In the genomic region with DNA sequence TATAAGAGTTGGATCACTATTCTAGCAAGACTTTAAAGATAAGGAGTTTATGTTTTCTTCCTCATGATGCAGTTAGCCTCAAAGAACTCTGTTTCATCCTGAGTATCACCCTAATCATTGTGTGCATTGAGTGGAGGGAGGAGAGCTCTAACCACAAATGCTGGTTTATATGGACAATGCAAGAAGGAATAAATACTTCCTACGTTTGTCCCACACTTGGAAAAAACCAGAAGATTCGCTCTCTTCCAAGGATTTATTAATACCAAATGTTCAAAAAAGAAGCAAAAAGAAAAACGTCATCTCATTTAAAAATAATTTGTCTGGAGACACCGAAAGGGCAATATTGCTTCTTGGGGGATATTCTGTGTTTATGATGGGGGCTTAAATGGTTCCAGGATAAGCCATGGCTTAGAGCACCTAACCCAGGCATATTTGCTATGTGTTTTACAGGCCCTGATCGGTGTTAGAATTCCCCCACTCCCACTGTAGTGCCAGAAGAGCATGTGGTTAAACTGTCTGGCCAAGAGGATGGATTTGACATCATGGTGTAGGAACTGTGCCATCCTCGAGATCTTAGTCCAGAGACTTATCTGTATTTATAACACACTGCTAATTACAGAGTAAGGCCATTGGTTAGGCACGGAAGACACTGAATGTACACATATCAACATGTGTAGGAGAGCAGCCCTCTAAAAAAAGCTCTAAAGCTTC, we compare ENCODE assay signal across 28 cellular contexts.
DNase-seq lines count a peak whose midpoint lies in the region; ATAC-seq and TF ChIP-seq lines count a peak whose summit lies in the region.
"Had no signal": no experiment of that assay in that cellular context is flagged by ENCODE, and none has a peak within 500 bp of the region (broad histone marks: within the 10 kb centered on the region; RNA-seq: fewer than 3 reads in every experiment).

No MANE protein-coding gene starts in this region.

- H3K27me3 ChIP-seq in adrenal gland: no peaks in the 10 kb centered on the region
- H3K27me3 ChIP-seq: BLaER1, body of pancreas, pancreas, tibial artery had no signal

- no peak overlapping the region for H3K4me3 Mint-ChIP-seq in nephron progenitor cell
- H3K4me3 Mint-ChIP-seq in stimulated activated naive B cell treated with anti-CD40 and anti-IgM and Interleukin-4, amounts not matched to agents 10 μg/mL and 1 μg/mL and 100 μg/mL, for 72 hours: no peak overlapping the region
- H3K4me3 Mint-ChIP-seq: activated naive CD8-positive, alpha-beta T cell treated with anti-CD3 and anti-CD28 coated beads for 36 hours; naive thymus-derived CD8-positive, alpha-beta T cell; T-helper 17 cell had no signal

- H3K4me1 ChIP-seq in adrenal gland (replicated peaks in 1 of 2): no peaks in the 10 kb centered on the region
- H3K4me1 ChIP-seq: BLaER1, body of pancreas, Caco-2, foreskin keratinocyte, pancreas, tibial artery had no signal

- H3K27me3 Mint-ChIP-seq in nephron progenitor cell (ENCODE audit: low read depth, poor library complexity): no peaks in the 10 kb centered on the region
- H3K27me3 Mint-ChIP-seq in stimulated activated naive B cell treated with anti-CD40 and anti-IgM and Interleukin-4, amounts not matched to agents 10 μg/mL and 1 μg/mL and 100 μg/mL, for 72 hours: peaks cover 4 to 24% of the 10 kb centered on the region in 2 donors

- peak; percentile 70 for ATAC-seq in Right ventricle myocardium inferior
- ATAC-seq in Right ventricle myocardium superior (ENCODE audit: poor library complexity): peak; percentile 69
- no peak for ATAC-seq in HG02884 (IDR thresholded peaks at IDR 0.05; ENCODE audit: unreplicated experiment)
- no peak for ATAC-seq in stimulated activated naive B cell treated with anti-CD40 and anti-IgM and Interleukin-4, amounts not matched to agents 10 μg/mL and 1 μg/mL and 100 μg/mL, for 72 hours (replicated peaks)
- ATAC-seq: body of pancreas; foreskin keratinocyte; HCT116; naive thymus-derived CD8-positive, alpha-beta T cell; pancreas; T-helper 17 cell had no signal

- 74 to 80% (median 78%) methylated on average over 7 of the region's 7 CpGs for WGBS in adrenal gland, 4 donors

- no peak overlapping the region for H3K4me3 ChIP-seq in adrenal gland
- H3K4me3 ChIP-seq: BLaER1, body of pancreas, pancreas, tibial artery had no signal

- H3K9me3 Mint-ChIP-seq in nephron progenitor cell: no peaks in the 10 kb centered on the region
- no peaks in the 10 kb centered on the region for H3K9me3 Mint-ChIP-seq in stimulated activated naive B cell treated with anti-CD40 and anti-IgM and Interleukin-4, amounts not matched to agents 10 μg/mL and 1 μg/mL and 100 μg/mL, for 72 hours
- H3K9me3 Mint-ChIP-seq: activated naive CD8-positive, alpha-beta T cell treated with anti-CD3 and anti-CD28 coated beads for 36 hours; activated T-helper 2 cell treated with anti-CD3 and anti-CD28 coated beads, Interferon-gamma antibody, Interleukin-2, Interleukin-4, amounts not matched to agents 10 μg/mL and 5 μg/mL and 100 μg/mL, durations not matched to agents 14 hours and 24 hours and 36 hours; naive thymus-derived CD8-positive, alpha-beta T cell had no signal

- H3K9me3 ChIP-seq in adrenal gland (replicated peaks in 1 of 3): no peaks in the 10 kb centered on the region
- H3K9me3 ChIP-seq: BLaER1, body of pancreas, Caco-2, pancreas, tibial artery had no signal

- no peak for TF ChIP-seq CTCF in nephron progenitor cell (IDR thresholded peaks at IDR 0.05)
- no peak for TF ChIP-seq CTCF in adrenal gland (IDR thresholded peaks at IDR 0.05)

- H3K36me3 ChIP-seq in adrenal gland (replicated peaks in 1 of 2): peaks cover 0 to 4% of the 10 kb centered on the region in 2 donors
- H3K36me3 ChIP-seq: BLaER1, pancreas, tibial artery had no signal

- DNase-seq in Right ventricle myocardium inferior (ENCODE audit: missing footprints): no peak
- DNase-seq in cardiac septum (ENCODE audit: low spot score): no peak
- no peak for DNase-seq in Right ventricle myocardium superior
- DNase-seq in nephron progenitor cell: no peak
- DNase-seq in adrenal gland: no peak
- no peak for DNase-seq in NCI-H2107 (lab: John Stamatoyannopoulos, UW)
- DNase-seq in stimulated activated naive B cell treated with anti-CD40 and anti-IgM and Interleukin-4, amounts not matched to agents 10 μg/mL and 1 μg/mL and 100 μg/mL, for 72 hours: no peak
- DNase-seq: 8988T; activated CD4-positive, alpha-beta T cell treated with anti-CD3 and anti-CD28 coated beads, Interleukin-2, amount 50 U/mL, for 1 hour; activated naive CD8-positive, alpha-beta T cell treated with anti-CD3 and anti-CD28 coated beads for 36 hours; body of pancreas; Caco-2; cortex of kidney; foreskin keratinocyte; naive thymus-derived CD8-positive, alpha-beta T cell; NCI-H1436 treated with DMSO at 0.1 percent for 48 hours; NCI-H2171 treated with DMSO at 0.1 percent for 48 hours; NCI-H774; pancreas; stimulated activated CD4-positive, alpha-beta T cell treated with anti-CD3 and anti-CD28 coated beads, Interleukin-2, amount 100 ng/mL, for 24 hours; stimulated activated naive CD4-positive, alpha-beta T cell; T-helper 17 cell; tibial artery had no signal

- H3K4me1 Mint-ChIP-seq in nephron progenitor cell: no peaks in the 10 kb centered on the region
- H3K4me1 Mint-ChIP-seq in stimulated activated naive B cell treated with anti-CD40 and anti-IgM and Interleukin-4, amounts not matched to agents 10 μg/mL and 1 μg/mL and 100 μg/mL, for 72 hours: no peaks in the 10 kb centered on the region
- H3K4me1 Mint-ChIP-seq: activated naive CD8-positive, alpha-beta T cell treated with anti-CD3 and anti-CD28 coated beads for 36 hours; naive thymus-derived CD8-positive, alpha-beta T cell had no signal

- H3K36me3 Mint-ChIP-seq in nephron progenitor cell (ENCODE audit: low read depth): peaks cover 3% of the 10 kb centered on the region
- H3K36me3 Mint-ChIP-seq in stimulated activated naive B cell treated with anti-CD40 and anti-IgM and Interleukin-4, amounts not matched to agents 10 μg/mL and 1 μg/mL and 100 μg/mL, for 72 hours: no peaks in the 10 kb centered on the region
- H3K36me3 Mint-ChIP-seq: activated naive CD8-positive, alpha-beta T cell treated with anti-CD3 and anti-CD28 coated beads for 36 hours; naive thymus-derived CD8-positive, alpha-beta T cell had no signal

- H3K27ac ChIP-seq in adrenal gland: no peak overlapping the region
- H3K27ac ChIP-seq: BLaER1, body of pancreas, foreskin keratinocyte, pancreas, tibial artery, VCaP had no signal

- intact Hi-C loops in Right ventricle myocardium inferior (cut with DNase I): no loop called here
- intact Hi-C loops in cardiac septum (cut with DNase I): no loop called here
- intact Hi-C loops in Right ventricle myocardium superior (cut with DNase I): no loop called here
- intact Hi-C loops in adrenal gland (cut with DNase I): no loop called here

- no peak for TF ChIP-seq POLR2A in adrenal gland (IDR thresholded peaks at IDR 0.05)

- H3K27ac Mint-ChIP-seq in nephron progenitor cell: peak overlapping the region; percentile 57
- no peak overlapping the region for H3K27ac Mint-ChIP-seq in stimulated activated naive B cell treated with anti-CD40 and anti-IgM and Interleukin-4, amounts not matched to agents 10 μg/mL and 1 μg/mL and 100 μg/mL, for 72 hours
- H3K27ac Mint-ChIP-seq: activated naive CD8-positive, alpha-beta T cell treated with anti-CD3 and anti-CD28 coated beads for 36 hours; activated T-helper 2 cell treated with anti-CD3 and anti-CD28 coated beads, Interferon-gamma antibody, Interleukin-2, Interleukin-4, amounts not matched to agents 10 μg/mL and 5 μg/mL and 100 μg/mL, durations not matched to agents 14 hours and 24 hours and 36 hours; naive thymus-derived CD8-positive, alpha-beta T cell; T-helper 17 cell had no signal

Comparison
In these comparisons a context has a peak if more than half of its experiments do, and no peak if none do; other contexts are left out.
1. ATAC-seq: peak in Right ventricle myocardium inferior (single experiment) and Right ventricle myocardium superior (single experiment); none in HG02884 (single experiment) and stimulated activated naive B cell treated with anti-CD40 and anti-IgM and Interleukin-4, amounts not matched to agents 10 μg/mL and 1 μg/mL and 100 μg/mL, for 72 hours (0 of 2).